ENCODE assay signal across 8 cellular contexts in the genomic region with DNA sequence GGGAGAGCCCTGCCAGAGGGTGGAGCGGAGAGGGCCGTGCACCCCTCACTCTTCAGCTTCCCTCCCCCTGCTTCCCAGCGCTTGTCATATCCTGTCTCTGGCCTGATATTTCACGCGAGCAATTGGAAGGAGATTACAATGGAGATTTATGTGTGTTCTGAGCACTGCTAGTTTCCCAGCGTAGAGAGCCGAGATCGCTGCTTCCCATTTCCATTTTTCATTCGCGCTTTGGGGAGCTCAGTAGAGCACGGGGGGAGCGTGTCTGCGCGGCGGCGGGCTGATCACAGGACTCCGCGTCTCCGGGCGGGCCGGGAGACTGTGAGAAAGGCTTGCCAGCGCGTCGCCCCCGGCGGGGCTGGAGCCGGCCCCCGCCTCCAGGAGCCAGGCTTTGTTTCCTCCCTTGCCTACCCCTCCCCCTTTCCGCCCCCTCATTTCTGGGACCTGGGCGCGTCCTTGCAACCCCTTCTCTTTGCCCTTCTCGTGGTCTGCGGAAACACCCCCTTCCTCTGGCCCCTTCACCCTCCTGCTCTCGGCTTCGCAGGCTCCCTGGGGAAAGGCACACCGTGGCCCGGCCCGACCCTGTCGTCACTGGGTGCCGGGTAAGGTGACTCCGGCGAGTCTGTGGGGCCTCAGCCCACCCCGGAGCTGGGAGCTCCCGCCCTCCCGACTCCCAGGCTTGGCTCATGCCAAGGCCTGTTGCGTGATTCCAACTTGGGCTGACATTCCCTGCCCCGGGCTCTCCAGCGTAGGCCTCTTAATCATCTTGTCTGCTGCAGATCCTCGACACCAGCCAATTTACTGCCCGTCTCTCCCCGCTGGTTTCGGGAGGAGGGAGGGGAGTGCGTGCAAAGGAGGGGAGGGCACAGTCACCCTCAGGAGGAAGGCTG. TPM values are rescaled to one million over a fixed set of nuclear protein-coding genes. Genes with fewer than 3 reads are reported as not detected.
A peak's percentile ranks its signal among the peaks of the same experiment; 100 is the strongest.
DNase-seq lines count a peak whose midpoint lies in the region; ATAC-seq and TF ChIP-seq lines count a peak whose summit lies in the region.

No MANE protein-coding gene starts in this region.

- CTCF ChIA-PET in CD4-positive, alpha-beta T cell (lab: Charles Lee), result interaction anchor here (0.7 to 1.2 kb wide), 2 partner anchors 9 to 10 kb away, joined by 3 to 6 read pairs; no protein-coding TSS in a partner anchor

- DNase-seq in CD4-positive, alpha-beta T cell, result no peak
- peak; percentile 82 for DNase-seq in H7
- peak; percentile 47 for DNase-seq in SW480 (ENCODE audit: low spot score)
- DNase-seq in esophagus muscularis mucosa (ENCODE audit: extremely low spot score), result no peak
- no peak for DNase-seq in psoas muscle
- DNase-seq in tibial artery, result no peak

- H3K27me3 ChIP-seq in CD4-positive, alpha-beta T cell (ENCODE audit: control insufficient read depth, insufficient read depth, low read length), result peaks cover 99% of the 10 kb centered on the region
- peaks cover 99% of the 10 kb centered on the region for H3K27me3 ChIP-seq in H7 (ENCODE audit: control insufficient read depth, insufficient read depth, low read length)
- H3K27me3 ChIP-seq in esophagus muscularis mucosa, result peaks cover 54 to 100% (median 100%) of the 10 kb centered on the region in 4 donors
- H3K27me3 ChIP-seq in psoas muscle (ENCODE audit: insufficient read depth in 3 of 3, low read length in 2 of 3), result peaks cover 6 to 100% (median 78%) of the 10 kb centered on the region in 3 donors
- H3K27me3 ChIP-seq in tibial artery, result peaks cover 15 to 100% of the 10 kb centered on the region in 2 donors

- H3K27ac Mint-ChIP-seq in CD4-positive, alpha-beta T cell, result no peak overlapping the region

- H3K4me1 ChIP-seq in esophagus muscularis mucosa (peaks cover 66 to 76% (median 74%) of the 10 kb centered on the region in 4 donors), psoas muscle (peaks cover 67% of the 10 kb centered on the region), tibial artery (peaks cover 0 to 76% (median 69%) of the 10 kb centered on the region in 4 donors)

- WGBS in esophagus muscularis mucosa, result 6% methylated on average over 53 of the region's 53 CpGs
- 5 to 7% (median 6%) methylated on average over 47 to 53 of the region's 53 CpGs for WGBS in psoas muscle, 3 donors

- H3K4me3 ChIP-seq in H7 (ENCODE audit: insufficient read depth, low read depth, low read length) (peak overlapping the region; percentile 19), esophagus muscularis mucosa (peak overlapping the region; percentile 35 to 57 (median 44)), psoas muscle (peak overlapping the region; percentile 64), tibial artery (peak overlapping the region in 1 of 2 donors; percentile 13)

- no peak for ATAC-seq in CD4-positive, alpha-beta T cell (ENCODE audit: poor library complexity)
- ATAC-seq in psoas muscle (peak in 2 of 4 donors; percentile 6 to 30), GM19395 (IDR thresholded peaks at IDR 0.05; ENCODE audit: unreplicated experiment) (no peak), HG03175 (IDR thresholded peaks at IDR 0.05; ENCODE audit: unreplicated experiment) (no peak)

- peaks cover 9% of the 10 kb centered on the region for H3K9me3 ChIP-seq in CD4-positive, alpha-beta T cell (ENCODE audit: control insufficient read depth, low read length)
- H3K9me3 ChIP-seq in esophagus muscularis mucosa (no peaks in the 10 kb centered on the region), psoas muscle (no peaks in the 10 kb centered on the region), tibial artery (no peaks in the 10 kb centered on the region)

- no peak for TF ChIP-seq EP300 in esophagus muscularis mucosa (IDR thresholded peaks at IDR 0.05)

- intact Hi-C loops in CD4-positive, alpha-beta T cell (cut with DNase I, micrococcal nuclease), result loop anchor here in 1 of 2 experiments (10.0 kb wide), 1 partner anchor 458 kb away; the partner anchor contains the start of gene PDK1
- intact Hi-C loops in esophagus muscularis mucosa (cut with DNase I), result no loop called here
- intact Hi-C loops in psoas muscle (cut with DNase I), result loop anchor here in 1 of 2 donors (2.0 kb wide), 1 partner anchor 36 kb away; no protein-coding TSS in a partner anchor
- intact Hi-C loops in tibial artery (cut with DNase I; ENCODE audit: low total_unique reads), result loop anchor here (5.0 kb wide), 1 partner anchor 95 kb away; no protein-coding TSS in a partner anchor

- H3K27me3 Mint-ChIP-seq in CD4-positive, alpha-beta T cell, result peaks cover 76% of the 10 kb centered on the region

- H3K4me1 Mint-ChIP-seq in CD4-positive, alpha-beta T cell (ENCODE audit: low read depth), result peaks cover 43% of the 10 kb centered on the region

- TF ChIP-seq POLR2A in esophagus muscularis mucosa (IDR thresholded peaks at IDR 0.05; ENCODE audit: low read depth), result no peak

- H3K36me3 Mint-ChIP-seq in CD4-positive, alpha-beta T cell (ENCODE audit: low read depth), result no peaks in the 10 kb centered on the region

- no peak overlapping the region for H3K27ac ChIP-seq in CD4-positive, alpha-beta T cell (ENCODE audit: low read depth, low read length)
- H3K27ac ChIP-seq in esophagus muscularis mucosa (replicated peaks in 1 of 4) (peak overlapping the region in 1 of 4 donors; percentile 33), psoas muscle (no peak overlapping the region), tibial artery (no peak overlapping the region)

- POLR2A ChIA-PET in CD4-positive, alpha-beta T cell (lab: Charles Lee), result interaction anchor here (1.0 to 2.5 kb wide), 4 partner anchors 9 to 346 kb away, joined by 3 to 9 read pairs (median 3); partner anchors contain the start of gene DLX1

- H3K9me3 Mint-ChIP-seq in CD4-positive, alpha-beta T cell, result no peaks in the 10 kb centered on the region

- H3K36me3 ChIP-seq in H7 (replicated peaks; ENCODE audit: control insufficient read depth, insufficient read depth, low read length) (no peaks in the 10 kb centered on the region), esophagus muscularis mucosa (no peaks in the 10 kb centered on the region), psoas muscle (ENCODE audit: insufficient read depth in 1 of 2, low read depth in 1 of 2) (no peaks in the 10 kb centered on the region), tibial artery (no peaks in the 10 kb centered on the region)

- no peak for TF ChIP-seq CTCF in CD4-positive, alpha-beta T cell (IDR thresholded peaks at IDR 0.05)
- TF ChIP-seq CTCF in esophagus muscularis mucosa (IDR thresholded peaks at IDR 0.05) (no peak), psoas muscle (IDR thresholded peaks at IDR 0.05) (no peak), tibial artery (IDR thresholded peaks at IDR 0.05) (no peak)

- H3K4me3 Mint-ChIP-seq in CD4-positive, alpha-beta T cell, result peak overlapping the region; percentile 64

RNA-seq across cellular contexts. Expression of gene DLX2, which starts 5.8 kb away (rescaled TPM):
- not detected for total RNA-seq in CD4-positive, alpha-beta T cell
- not detected in 2 replicates for total RNA-seq in H7 (2014; rRNA removed; shearing (Covaris generic))
- total RNA-seq in esophagus muscularis mucosa (not detected), psoas muscle (not detected)
- not detected for polyA plus RNA-seq in psoas muscle

RNA-seq across cellular contexts. Expression of gene DLX1, which starts 11.6 kb away (rescaled TPM):
- not detected for total RNA-seq in CD4-positive, alpha-beta T cell
- 0.26 TPM in 1 of 2 replicates, not detected in the other for total RNA-seq in H7 (2014; rRNA removed; shearing (Covaris generic))
- under 1 TPM in 3 of 4 donors, not detected in 1; 0.17 to 0.83 (median 0.23) TPM for total RNA-seq in esophagus muscularis mucosa
- total RNA-seq in psoas muscle, result under 1 TPM in 2 of 4 donors, not detected in 2; 0.17 to 0.28 TPM
- polyA plus RNA-seq in psoas muscle, result under 1 TPM; 0.03 to 0.15 (median 0.04) TPM

Comparison
In these comparisons a context has a peak if more than half of its experiments do, and no peak if none do; other contexts are left out.
1. DNase-seq: peak in H7 (single experiment) and SW480 (single experiment); none in CD4-positive, alpha-beta T cell (0 of 10), esophagus muscularis mucosa (single experiment), psoas muscle (0 of 2) and tibial artery (0 of 2).